Comparison of ENCODE assay signal across 8 cellular contexts in the genomic region with DNA sequence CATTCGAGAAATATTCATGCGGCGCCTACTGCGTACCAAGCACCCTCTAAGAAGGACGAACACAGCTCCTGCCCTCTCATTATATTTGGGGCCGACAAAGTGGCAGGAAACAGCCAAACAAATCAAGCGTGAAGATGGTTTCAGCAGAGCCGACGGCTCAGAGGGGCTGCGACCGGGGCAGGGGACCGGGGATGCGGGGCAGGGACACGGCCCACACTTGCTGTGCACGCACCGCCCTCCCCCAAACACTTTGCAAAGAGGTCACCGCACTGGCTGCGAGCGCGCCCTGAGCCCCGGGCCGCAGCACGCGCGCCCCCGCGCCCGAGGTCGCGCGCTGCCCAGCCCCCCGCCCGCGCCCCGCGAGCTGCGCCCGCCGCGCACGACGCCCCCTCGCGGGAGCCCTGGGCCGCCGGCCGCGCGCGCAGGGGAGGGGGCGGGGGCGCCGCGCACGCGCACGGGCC. TPM values are rescaled to one million over a fixed set of nuclear protein-coding genes. Genes with fewer than 3 reads are reported as not detected.
DNase-seq lines count a peak whose midpoint lies in the region; ATAC-seq, FAIRE-seq and TF ChIP-seq lines count a peak whose summit lies in the region.

No MANE protein-coding gene starts in this region.

- H3K4me2 ChIP-seq in SU-DHL-6 (ENCODE audit: low read depth, low read length, poor library complexity, severe bottlenecking): peak overlapping the region; percentile 53

- H3K36me3 ChIP-seq in HAP-1 (replicated peaks): no peaks in the 10 kb centered on the region
- no peaks in the 10 kb centered on the region for H3K36me3 ChIP-seq in SU-DHL-6 (ENCODE audit: low read length)

- H3K79me2 ChIP-seq in SU-DHL-6 (ENCODE audit: insufficient read depth, low read length): no peaks in the 10 kb centered on the region

- no peaks in the 10 kb centered on the region for H3K9me3 ChIP-seq in CD4-positive, alpha-beta T cell (ENCODE audit: control insufficient read depth, low read length)
- H3K9me3 ChIP-seq in HAP-1: no peaks in the 10 kb centered on the region
- no peaks in the 10 kb centered on the region for H3K9me3 ChIP-seq in SU-DHL-6 (ENCODE audit: insufficient read depth, low read length)

- TF ChIP-seq CTCF in CD4-positive, alpha-beta T cell (IDR thresholded peaks at IDR 0.05): no peak
- no peak for TF ChIP-seq CTCF in SU-DHL-6 (IDR thresholded peaks at IDR 0.05; ENCODE audit: insufficient read depth, low read length, poor library complexity, severe bottlenecking)

- intact Hi-C loops in CD4-positive, alpha-beta T cell (cut with DNase I, micrococcal nuclease): loop anchor here in 1 of 2 experiments (10.0 kb wide), 1 partner anchor 685 kb away; no protein-coding TSS in a partner anchor

- peak in 2 of 10 experiments; percentile 6 to 28 for DNase-seq in CD4-positive, alpha-beta T cell
- DNase-seq in HAP-1 (ENCODE audit: low spot score in 2 of 2) (peak; percentile 13 to 71), midbrain (lab: John Stamatoyannopoulos, UW) (peak; percentile 54), urothelium cell line (ENCODE audit: low spot score) (peak; percentile 97)
- DNase-seq in effector memory CD8-positive, alpha-beta T cell: no peak
- DNase-seq in activated CD4-positive, CD25-positive, alpha-beta regulatory T cell treated with anti-CD3 and anti-CD28 coated beads, Interleukin-2, amount 50 U/mL, for 72 hours: no peak

- ATAC-seq in CD4-positive, alpha-beta T cell (ENCODE audit: poor library complexity): peak; percentile 47
- ATAC-seq in effector memory CD8-positive, alpha-beta T cell (replicated peaks): peak; percentile 42
- no peak for ATAC-seq in HG03135 (IDR thresholded peaks at IDR 0.05; ENCODE audit: unreplicated experiment)

- H3F3A ChIP-seq in SU-DHL-6 (ENCODE audit: insufficient read depth): no peaks in the 10 kb centered on the region

- no peak overlapping the region for H3K27ac Mint-ChIP-seq in CD4-positive, alpha-beta T cell
- peak overlapping the region; percentile 35 to 46 for H3K27ac Mint-ChIP-seq in effector memory CD8-positive, alpha-beta T cell

- peak overlapping the region; percentile 56 for H3K4me3 ChIP-seq in HAP-1
- peak overlapping the region; percentile 55 for H3K4me3 ChIP-seq in SU-DHL-6 (ENCODE audit: insufficient read depth, low read length, poor library complexity, severe bottlenecking)

- CTCF ChIA-PET in CD4-positive, alpha-beta T cell (lab: Charles Lee): no interaction called here

- peak overlapping the region; percentile 83 for H3K4me3 Mint-ChIP-seq in CD4-positive, alpha-beta T cell
- peak overlapping the region; percentile 77 for H3K4me3 Mint-ChIP-seq in effector memory CD8-positive, alpha-beta T cell

- peaks cover 19% of the 10 kb centered on the region for H3K4me1 ChIP-seq in HAP-1

- H3K9ac ChIP-seq in SU-DHL-6 (ENCODE audit: low read length): peak overlapping the region; percentile 61

- no peaks in the 10 kb centered on the region for H3K9me3 Mint-ChIP-seq in CD4-positive, alpha-beta T cell
- H3K9me3 Mint-ChIP-seq in effector memory CD8-positive, alpha-beta T cell: no peaks in the 10 kb centered on the region

- FAIRE-seq in urothelium cell line (lab: Jason Lieb, UNC): no peak

- POLR2A ChIA-PET in CD4-positive, alpha-beta T cell (lab: Charles Lee): interaction anchor here (0.7 to 1.7 kb wide), 10 partner anchors 15 to 180 kb away, joined by 3 to 10 read pairs (median 3); a partner anchor contains a TSS

- H3K27me3 ChIP-seq in CD4-positive, alpha-beta T cell (ENCODE audit: control insufficient read depth, insufficient read depth, low read length): peaks cover 26% of the 10 kb centered on the region
- H3K27me3 ChIP-seq in HAP-1 (ENCODE audit: low read depth) (peaks cover 2% of the 10 kb centered on the region; the same call in 1 of the 2 replicates), SU-DHL-6 (ENCODE audit: low read length) (no peaks in the 10 kb centered on the region)

- no peaks in the 10 kb centered on the region for H4K20me1 ChIP-seq in SU-DHL-6 (ENCODE audit: low read depth, low read length)

- no peaks in the 10 kb centered on the region for H3K36me3 Mint-ChIP-seq in CD4-positive, alpha-beta T cell (ENCODE audit: low read depth)
- H3K36me3 Mint-ChIP-seq in effector memory CD8-positive, alpha-beta T cell (ENCODE audit: insufficient read depth): no peaks in the 10 kb centered on the region

- peak overlapping the region; percentile 51 for H2AFZ ChIP-seq in SU-DHL-6 (ENCODE audit: low read depth, low read length, severe bottlenecking)

- peaks cover 15% of the 10 kb centered on the region for H3K4me1 Mint-ChIP-seq in CD4-positive, alpha-beta T cell (ENCODE audit: low read depth)
- peaks cover 4 to 12% of the 10 kb centered on the region in 2 donors for H3K4me1 Mint-ChIP-seq in effector memory CD8-positive, alpha-beta T cell (ENCODE audit: low read depth in 2 of 2)

- H3K27ac ChIP-seq in CD4-positive, alpha-beta T cell (ENCODE audit: low read depth, low read length): no peak overlapping the region
- peak overlapping the region; percentile 53 for H3K27ac ChIP-seq in SU-DHL-6 (ENCODE audit: low read depth, low read length)

- peaks cover 12% of the 10 kb centered on the region for H3K27me3 Mint-ChIP-seq in CD4-positive, alpha-beta T cell
- peaks cover 27 to 43% of the 10 kb centered on the region in 2 donors for H3K27me3 Mint-ChIP-seq in effector memory CD8-positive, alpha-beta T cell

- in situ Hi-C loops in HAP-1 (cut with MboI; ENCODE audit: low sequenced_read_pairs): no loop called here

- H3K9me2 ChIP-seq in SU-DHL-6 (replicated peaks; ENCODE audit: insufficient read depth, low read length): no peaks in the 10 kb centered on the region

RNA-seq across cellular contexts. Expression of a gene that starts 0.3 kb away (rescaled TPM):
- total RNA-seq in CD4-positive, alpha-beta T cell: under 1 TPM; 0.44 to 0.59 TPM

RNA-seq across cellular contexts. Expression of a gene that starts 30.1 kb away (rescaled TPM):
- 1,000 to 10,000 TPM; 3,952 to 3,974 TPM for total RNA-seq in CD4-positive, alpha-beta T cell

RNA-seq across cellular contexts. Expression of a gene that starts 50.0 kb away (rescaled TPM):
- total RNA-seq in CD4-positive, alpha-beta T cell: 10 to 100 TPM; 19.8 to 20.1 TPM

Comparison
In these comparisons a context has a peak if more than half of its experiments do, and no peak if none do; other contexts are left out.
1. DNase-seq: peak in HAP-1 (2 of 2), midbrain (single experiment) and urothelium cell line (single experiment); none in effector memory CD8-positive, alpha-beta T cell (0 of 3) and activated CD4-positive, CD25-positive, alpha-beta regulatory T cell treated with anti-CD3 and anti-CD28 coated beads, Interleukin-2, amount 50 U/mL, for 72 hours (single experiment).